In the genomic region with DNA sequence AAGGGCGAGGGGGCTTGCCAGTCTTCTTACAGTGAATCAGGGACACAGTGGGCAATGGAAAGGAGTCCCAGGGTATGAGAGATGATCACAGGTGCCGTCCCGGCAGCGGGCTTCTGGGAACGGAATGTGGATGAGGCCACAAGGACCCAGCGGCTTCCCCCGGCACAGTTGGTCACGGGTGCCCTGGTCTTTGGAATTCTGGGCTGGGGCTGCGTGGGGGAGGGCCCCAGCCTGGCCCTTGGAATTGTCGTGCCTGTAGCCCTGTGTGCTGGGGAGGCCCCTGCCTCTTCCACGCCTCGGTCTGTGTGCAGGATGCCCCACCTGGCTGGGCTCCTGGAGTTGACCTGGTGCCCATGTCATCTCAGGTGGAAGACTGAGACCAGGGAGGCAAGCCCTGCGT, we compare ENCODE assay signal across 18 cellular contexts.
DNase-seq lines count a peak whose midpoint lies in the region; ATAC-seq, FAIRE-seq and TF ChIP-seq lines count a peak whose summit lies in the region.
"Had no signal": no experiment of that assay in that cellular context is flagged by ENCODE, and none has a peak within 500 bp of the region (broad histone marks: within the 10 kb centered on the region; RNA-seq: fewer than 3 reads in every experiment).

No MANE protein-coding gene starts in this region.

- WGBS in H1 (ENCODE audit: extremely low coverage in 1 of 2, insufficient coverage in 1 of 2, insufficient read length in 1 of 2, insufficient replicate concordance in 2 of 2, low coverage in 1 of 2, low lambda C conversion rate in 2 of 2, missing lambda C conversion rate in 1 of 2), 2 experiments: 88% methylated on average over 12 of the region's 13 CpGs; no CpG with 5 or more reads in 1 of the 2 experiments

- no peak overlapping the region for H4K5ac ChIP-seq in H1 (ENCODE audit: insufficient read length, low read depth, low read length)

- no peak overlapping the region for H2BK20ac ChIP-seq in H1 (ENCODE audit: low read length)

- H3K9ac ChIP-seq in H1 (replicated peaks in 1 of 4; ENCODE audit: extremely low read depth in 1 of 4, low read depth in 3 of 4, low read length in 3 of 4): no peak overlapping the region
- H3K9ac ChIP-seq: GM23248 had no signal

- no peak overlapping the region for H2BK12ac ChIP-seq in H1 (ENCODE audit: low read depth, low read length)

- FAIRE-seq in H1 (lab: Jason Lieb, UNC): no peak
- FAIRE-seq: K562 had no signal

- H2AFZ ChIP-seq in H1 (ENCODE audit: low read length): no peak overlapping the region
- H2AFZ ChIP-seq: GM23248 had no signal

- no peak overlapping the region for H3K18ac ChIP-seq in H1 (ENCODE audit: extremely low read depth, low read length)

- no peak for ATAC-seq in GM18519 (IDR thresholded peaks at IDR 0.05; ENCODE audit: low FRiP score, unreplicated experiment)
- ATAC-seq: K562 had no signal

- H4K8ac ChIP-seq in H1 (ENCODE audit: extremely low read depth, insufficient read depth, low read length): peak overlapping the region; percentile 8; the same call in 1 of the 2 replicates

- H3K27me3 ChIP-seq in H1 (replicated peaks in 1 of 4; ENCODE audit: control insufficient read depth in 3 of 4, extremely low read depth in 1 of 4, insufficient read depth in 3 of 4, low read length in 3 of 4) (no peaks in the 10 kb centered on the region), kidney epithelial cell (ENCODE audit: control insufficient read depth, insufficient read depth, low read length) (peaks cover 3% of the 10 kb centered on the region), uterus (no peaks in the 10 kb centered on the region), ascending aorta (no peaks in the 10 kb centered on the region)

- H2BK5ac ChIP-seq in H1 (ENCODE audit: low read depth, low read length): no peak overlapping the region

- no peaks in the 10 kb centered on the region for H3K23me2 ChIP-seq in H1 (ENCODE audit: low read depth, low read length)

- TF ChIP-seq RAD21 in H1 (IDR thresholded peaks at IDR 0.05 in 1 of 2, conservative IDR thresholded peaks at IDR 0.05 in 1 of 2; ENCODE audit: low read depth in 2 of 2, low read length in 2 of 2): no peak

- H3K79me1 ChIP-seq in H1 (ENCODE audit: low read depth, low read length): no peaks in the 10 kb centered on the region

- H4K20me1 ChIP-seq in H1 (replicated peaks in 1 of 2; ENCODE audit: control insufficient read depth in 1 of 2, insufficient read depth in 2 of 2, low read length in 2 of 2): peaks cover 0 to under 1% of the 10 kb centered on the region in 2 experiments

- intact Hi-C loops in uterus (cut with DNase I; ENCODE audit: low total_unique reads): no loop called here
- intact Hi-C loops in ascending aorta (cut with DNase I): loop anchor here (5.0 kb wide), 1 partner anchor 68 kb away; no protein-coding TSS in a partner anchor

- DNase-seq in H1 (ENCODE audit: low read depth in 1 of 2, low spot score in 2 of 2) (no peak), kidney epithelial cell (ENCODE audit: low read depth) (peak; percentile 34), renal cortical epithelial cell (ENCODE audit: low read depth) (peak; percentile 40), uterus (no peak), T-helper 2 cell (no peak), ascending aorta (ENCODE audit: low spot score in 2 of 2) (no peak)
- DNase-seq: DMS 273 treated with DMSO at 0.1 percent for 48 hours, DND-41, GM23248, NCI-H1105, NCI-H1694 treated with DMSO at 0.1 percent for 48 hours, NCI-H510A treated with DMSO at 0.1 percent for 48 hours, NCI-H774, OCI-M1, SHP77 had no signal

- no peak overlapping the region for H3K56ac ChIP-seq in H1 (replicated peaks; ENCODE audit: insufficient read length, low read depth, low read length)

- no peaks in the 10 kb centered on the region for H3K4me1 ChIP-seq in H1 (replicated peaks in 1 of 4; ENCODE audit: control insufficient read depth in 3 of 4, insufficient read depth in 4 of 4, low read length in 3 of 4)
- no peaks in the 10 kb centered on the region for H3K4me1 ChIP-seq in uterus
- no peaks in the 10 kb centered on the region for H3K4me1 ChIP-seq in ascending aorta

- H3K9me3 ChIP-seq in H1 (ENCODE audit: insufficient read depth in 2 of 2, low read depth in 1 of 2, low read length in 1 of 2): no peaks in the 10 kb centered on the region
- no peaks in the 10 kb centered on the region for H3K9me3 ChIP-seq in uterus
- no peaks in the 10 kb centered on the region for H3K9me3 ChIP-seq in ascending aorta

- CTCF ChIA-PET in H1 (lab: Charles Lee; ENCODE audit: partially characterized antibody): no interaction called here

- no peak overlapping the region for H3K4me3 ChIP-seq in H1 (ENCODE audit: extremely low read depth in 1 of 4, insufficient read depth in 2 of 4, low read depth in 3 of 4, low read length in 4 of 4)
- no peak overlapping the region for H3K4me3 ChIP-seq in kidney epithelial cell (ENCODE audit: low read depth, low read length)
- H3K4me3 ChIP-seq in uterus: no peak overlapping the region
- no peak overlapping the region for H3K4me3 ChIP-seq in ascending aorta
- H3K4me3 ChIP-seq: GM23248, K562, SK-N-MC had no signal

- H3K36me3 ChIP-seq in H1 (ENCODE audit: control insufficient read depth in 2 of 4, insufficient read depth in 4 of 4, low read length in 3 of 4) (0 out of 8 replicates have a peak, but pooled peaks cover 0 to 3% (median 0%) of the 10 kb centered on the region in 4 experiments), kidney epithelial cell (ENCODE audit: control insufficient read depth, insufficient read depth, low read length) (no peaks in the 10 kb centered on the region), uterus (no peaks in the 10 kb centered on the region), ascending aorta (peaks cover 4 to 20% of the 10 kb centered on the region in 2 donors)

- no peak overlapping the region for H3K14ac ChIP-seq in H1 (ENCODE audit: insufficient read length)

- TF ChIP-seq POLR2A in H1 (IDR thresholded peaks at IDR 0.05; ENCODE audit: control extremely low read depth in 1 of 2, low read depth in 2 of 2, low read length in 2 of 2): no peak
- TF ChIP-seq POLR2A in uterus (IDR thresholded peaks at IDR 0.05): no peak

- TF ChIP-seq CTCF in H1 (IDR thresholded peaks at IDR 0.05; ENCODE audit: control extremely low read depth in 1 of 3, insufficient read depth in 1 of 3, low read depth in 1 of 3, low read length in 3 of 3) (no peak), kidney epithelial cell (IDR thresholded peaks at IDR 0.05; ENCODE audit: insufficient read depth, low read length, poor library complexity, severe bottlenecking) (no peak), uterus (IDR thresholded peaks at IDR 0.05) (no peak), ascending aorta (IDR thresholded peaks at IDR 0.05) (no peak)

- no peak overlapping the region for H3K23ac ChIP-seq in H1 (ENCODE audit: insufficient read length)

- no peak overlapping the region for H3K4me2 ChIP-seq in H1 (ENCODE audit: insufficient read depth in 1 of 2, low read depth in 2 of 2, low read length in 2 of 2)

- H3K27ac ChIP-seq in H1 (ENCODE audit: low read depth, low read length): no peak overlapping the region
- no peak overlapping the region for H3K27ac ChIP-seq in uterus
- H3K27ac ChIP-seq in ascending aorta: no peak overlapping the region
- H3K27ac ChIP-seq: GM23248, SK-N-MC had no signal

- POLR2A ChIA-PET in H1 (lab: Charles Lee; ENCODE audit: partially characterized antibody): no interaction called here

- H3K79me2 ChIP-seq in H1 (ENCODE audit: control insufficient read depth in 1 of 2, insufficient read depth in 2 of 2, low read length in 2 of 2): no peaks in the 10 kb centered on the region

- no peak overlapping the region for H2BK120ac ChIP-seq in H1 (replicated peaks; ENCODE audit: low read depth, low read length)

- TF ChIP-seq EP300 in H1 (IDR thresholded peaks at IDR 0.05; ENCODE audit: borderline replicate concordance in 1 of 2, low read depth in 2 of 2, low read length in 2 of 2): no peak

- no peak overlapping the region for H2BK15ac ChIP-seq in H1 (ENCODE audit: low read length)

- no peak overlapping the region for H4K91ac ChIP-seq in H1 (replicated peaks; ENCODE audit: insufficient read length, low read length)

- no peak overlapping the region for H2AK5ac ChIP-seq in H1 (ENCODE audit: low read depth, low read length)

- no peak overlapping the region for H3K4ac ChIP-seq in H1 (replicated peaks; ENCODE audit: insufficient read length, low read depth, low read length)

TF ChIP-seq in H1, 55 proteins besides CTCF, POLR2A, EP300 and RAD21:
- TF ChIP-seq KDM5A (IDR thresholded peaks at IDR 0.05; ENCODE audit: low read length) (no peak), TEAD4 (IDR thresholded peaks at IDR 0.05; ENCODE audit: low read depth, low read length) (no peak), RBBP5 (IDR thresholded peaks at IDR 0.05; ENCODE audit: borderline replicate concordance, low read depth, low read length) (no peak), PHF8 (conservative IDR thresholded peaks at IDR 0.05; ENCODE audit: low read depth, low read length) (no peak), NRF1 (IDR thresholded peaks at IDR 0.05; ENCODE audit: low read depth, low read length) (no peak), TAF7 (optimal IDR thresholded peaks at IDR 0.05; ENCODE audit: borderline replicate concordance, low read depth, low read length) (no peak), SIX5 (IDR thresholded peaks at IDR 0.05; ENCODE audit: low read depth, low read length) (no peak), HDAC6 (IDR thresholded peaks at IDR 0.05; ENCODE audit: low read depth, low read length) (no peak), GTF2F1 (IDR thresholded peaks at IDR 0.05; ENCODE audit: borderline replicate concordance, low read depth, low read length) (no peak), TBP (IDR thresholded peaks at IDR 0.05; ENCODE audit: low read depth, low read length) (no peak), SP4 (IDR thresholded peaks at IDR 0.05; ENCODE audit: low read length) (no peak)
- TF ChIP-seq, protein P1, sequence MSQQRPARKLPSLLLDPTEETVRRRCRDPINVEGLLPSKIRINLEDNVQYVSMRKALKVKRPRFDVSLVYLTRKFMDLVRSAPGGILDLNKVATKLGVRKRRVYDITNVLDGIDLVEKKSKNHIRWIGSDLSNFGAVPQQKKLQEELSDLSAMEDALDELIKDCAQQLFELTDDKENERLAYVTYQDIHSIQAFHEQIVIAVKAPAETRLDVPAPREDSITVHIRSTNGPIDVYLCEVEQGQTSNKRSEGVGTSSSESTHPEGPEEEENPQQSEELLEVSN (IDR thresholded peaks at IDR 0.05): no peak
TF ChIP-seq in H1: peak in this region for 0.

Comparison
In these comparisons a context has a peak if more than half of its experiments do, and no peak if none do; other contexts are left out.
1. DNase-seq: peak in kidney epithelial cell (single experiment) and renal cortical epithelial cell (single experiment); none in H1 (0 of 2), uterus (0 of 2), T-helper 2 cell (0 of 5) and ascending aorta (0 of 2).